12 cellular contexts compared by ENCODE assay signal in genomic region chr2:138512672-138513071, GRCh38.
"Had no signal": no experiment of that assay in that cellular context is flagged by ENCODE, and none has a peak within 500 bp of the region (broad histone marks: within the 10 kb centered on the region; RNA-seq: fewer than 3 reads in every experiment).

No MANE protein-coding gene starts in this region.

- H3K27ac ChIP-seq: lower lobe of right lung, pancreas, tibial nerve had no signal

- ATAC-seq: lower lobe of right lung, pancreas had no signal

- DNase-seq: activated CD4-positive, alpha-beta T cell treated with anti-CD3 and anti-CD28 coated beads, Interleukin-2, amount 50 U/mL, for 48 hours; activated CD4-positive, CD25-positive, alpha-beta regulatory T cell treated with anti-CD3 and anti-CD28 coated beads, Interleukin-2, amount 50 U/mL, for 72 hours; activated gamma-delta T cell; activated naive CD8-positive, alpha-beta T cell treated with anti-CD3 and anti-CD28 coated beads for 36 hours; activated T-cell treated with anti-CD3 and anti-CD28 coated beads, Interleukin-2, amount 50 U/mL, for 48 hours; anterior cingulate cortex; hypothalamus; lower lobe of right lung; midbrain; pancreas; stimulated activated CD4-positive, alpha-beta T cell treated with anti-CD3 and anti-CD28 coated beads, Interleukin-15, amount 100 ng/mL, for 24 hours had no signal

- H3K4me3 ChIP-seq: lower lobe of right lung, pancreas, tibial nerve had no signal

- FAIRE-seq: pancreas had no signal
